22 cellular contexts compared by ENCODE assay signal in the genomic region with DNA sequence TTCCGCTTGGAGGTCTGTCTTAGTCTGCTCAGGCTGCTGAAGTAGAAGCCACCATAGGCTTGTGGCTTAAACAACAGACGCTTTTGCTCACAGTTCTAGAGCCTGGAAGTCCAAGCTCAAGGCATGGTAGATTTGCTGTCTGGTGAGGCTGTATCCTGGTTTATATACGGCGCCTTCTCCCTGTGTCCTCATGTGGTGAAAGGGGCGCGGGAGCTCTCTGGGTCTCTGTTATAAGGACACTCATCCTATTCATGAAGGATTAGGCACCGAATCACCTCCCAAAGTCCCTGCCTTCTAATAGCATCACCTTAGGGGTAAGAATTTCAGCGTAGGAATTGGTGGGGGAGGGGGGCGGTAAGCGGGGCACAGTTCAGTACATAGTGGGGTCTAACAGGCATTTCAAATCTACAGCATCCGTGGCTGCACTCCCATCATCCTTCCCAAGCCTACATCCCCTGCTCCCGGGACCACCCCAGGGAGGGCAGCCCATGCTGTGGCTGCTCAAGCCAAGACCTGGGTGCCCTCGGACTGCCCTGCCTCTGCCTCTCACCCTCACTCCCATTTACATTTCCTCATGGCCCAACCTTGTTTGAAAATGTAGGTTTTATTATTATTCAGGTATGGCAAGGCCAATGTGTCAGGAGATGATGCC. TPM values are rescaled to one million over a fixed set of nuclear protein-coding genes. Genes with fewer than 3 reads are reported as not detected.
DNase-seq lines count a peak whose midpoint lies in the region; ATAC-seq and TF ChIP-seq lines count a peak whose summit lies in the region.
"Had no signal": no experiment of that assay in that cellular context is flagged by ENCODE, and none has a peak within 500 bp of the region (broad histone marks: within the 10 kb centered on the region; RNA-seq: fewer than 3 reads in every experiment).

No MANE protein-coding gene starts in this region.

- H3K27ac Mint-ChIP-seq in T-helper 17 cell = peak overlapping the region; percentile 21
- H3K27ac Mint-ChIP-seq: activated T-cell treated with anti-CD3 and anti-CD28 coated beads, Interleukin-2, amount 50 U/mL, for 72 hours had no signal

- no peak overlapping the region for H3K27ac ChIP-seq in heart right ventricle
- H3K27ac ChIP-seq: GM23248, HL-60, ovary, SJCRH30 had no signal

- WGBS in heart right ventricle, 2 donors = 94% methylated on average over 13 of the region's 13 CpGs

- intact Hi-C loops in Right ventricle myocardium superior (cut with DNase I) (no loop called here), heart right ventricle (cut with DNase I) (no loop called here)

- peaks cover 24% of the 10 kb centered on the region for H3K4me1 Mint-ChIP-seq in T-helper 17 cell

- no peak overlapping the region for H3K4me3 Mint-ChIP-seq in T-helper 17 cell
- H3K4me3 Mint-ChIP-seq: activated T-cell treated with anti-CD3 and anti-CD28 coated beads, Interleukin-2, amount 50 U/mL, for 72 hours had no signal

- H3K36me3 Mint-ChIP-seq in T-helper 17 cell (ENCODE audit: low read depth) = no peaks in the 10 kb centered on the region

- H3K27me3 ChIP-seq in heart right ventricle = no peaks in the 10 kb centered on the region
- H3K27me3 ChIP-seq: ovary, SJCRH30 had no signal

- H3K4me3 ChIP-seq in heart right ventricle = no peak overlapping the region
- H3K4me3 ChIP-seq: GM23248, ovary, SJCRH30, skin epidermis, thoracic aorta had no signal

- DNase-seq in Right ventricle myocardium superior (peak; percentile 22), heart right ventricle (no peak), T-helper 17 cell (no peak), mesenteric fat pad (ENCODE audit: low spot score) (peak; percentile 16), ureter (ENCODE audit: low spot score) (peak; percentile 31)
- DNase-seq in NK-92 treated with Interleukin-12 subunit alpha and Interleukin-12 subunit beta, amount 100 ng/mL, for 24 hours (lab: John Stamatoyannopoulos, UW) = no peak
- DNase-seq: activated T-cell treated with anti-CD3 and anti-CD28 coated beads, Interleukin-2, amount 50 U/mL, for 72 hours; AML-193; amygdala; DMS53; GM23248; kidney glomerular epithelial cell; NCI-H2081; NCI-H510A treated with DMSO at 0.1 percent for 48 hours; SJCRH30; stimulated activated CD4-positive, alpha-beta T cell treated with anti-CD3 and anti-CD28 coated beads, Interleukin-4, amount 100 ng/mL, for 24 hours had no signal

- ATAC-seq in Right ventricle myocardium superior (ENCODE audit: poor library complexity) = no peak
- no peak for ATAC-seq in heart right ventricle
- no peak for ATAC-seq in T-helper 17 cell
- no peak for ATAC-seq in GM21528 (IDR thresholded peaks at IDR 0.05; ENCODE audit: low FRiP score, unreplicated experiment)
- ATAC-seq in HG02763 (IDR thresholded peaks at IDR 0.05; ENCODE audit: unreplicated experiment) = no peak
- ATAC-seq: activated T-cell treated with anti-CD3 and anti-CD28 coated beads, Interleukin-2, amount 50 U/mL, for 72 hours had no signal

- H3K4me1 ChIP-seq in heart right ventricle = peaks cover 0 to 31% (median 3%) of the 10 kb centered on the region in 9 donors
- H3K4me1 ChIP-seq: SJCRH30 had no signal

- H3K27me3 Mint-ChIP-seq in T-helper 17 cell = no peaks in the 10 kb centered on the region

- no peaks in the 10 kb centered on the region for H3K9me3 ChIP-seq in heart right ventricle
- H3K9me3 ChIP-seq in T-helper 17 cell (ENCODE audit: control insufficient read depth, low read length, poor library complexity, severe bottlenecking) = no peaks in the 10 kb centered on the region
- H3K9me3 ChIP-seq: ovary, SJCRH30, thoracic aorta had no signal

- no peaks in the 10 kb centered on the region for H3K36me3 ChIP-seq in heart right ventricle
- H3K36me3 ChIP-seq: ovary, SJCRH30, thoracic aorta had no signal

- TF ChIP-seq CTCF in heart right ventricle (IDR thresholded peaks at IDR 0.05) = no peak

RNA-seq across cellular contexts. Expression of gene LPCAT1, which starts 15.1 kb away (rescaled TPM):
- 11.5 TPM for total RNA-seq in Right ventricle myocardium superior
- total RNA-seq in heart right ventricle = 10 to 100 TPM in 3 of 10 donors, 1 to 10 TPM in 7; 5.6 to 25.5 (median 8.9) TPM
- 10 to 100 TPM; 14.8 to 23.8 TPM for polyA plus RNA-seq in heart right ventricle
- 10 to 100 TPM; 23.4 to 24.8 TPM for total RNA-seq in T-helper 17 cell
- total RNA-seq in mesenteric fat pad = 45.7 TPM
- 48.0 TPM for total RNA-seq in ureter

Comparison
In these comparisons a context has a peak if more than half of its experiments do, and no peak if none do; other contexts are left out.
1. DNase-seq: peak in Right ventricle myocardium superior (single experiment), mesenteric fat pad (single experiment) and ureter (single experiment); none in heart right ventricle (0 of 2), T-helper 17 cell (0 of 3) and NK-92 treated with Interleukin-12 subunit alpha and Interleukin-12 subunit beta, amount 100 ng/mL, for 24 hours (single experiment).